In the genomic region with DNA sequence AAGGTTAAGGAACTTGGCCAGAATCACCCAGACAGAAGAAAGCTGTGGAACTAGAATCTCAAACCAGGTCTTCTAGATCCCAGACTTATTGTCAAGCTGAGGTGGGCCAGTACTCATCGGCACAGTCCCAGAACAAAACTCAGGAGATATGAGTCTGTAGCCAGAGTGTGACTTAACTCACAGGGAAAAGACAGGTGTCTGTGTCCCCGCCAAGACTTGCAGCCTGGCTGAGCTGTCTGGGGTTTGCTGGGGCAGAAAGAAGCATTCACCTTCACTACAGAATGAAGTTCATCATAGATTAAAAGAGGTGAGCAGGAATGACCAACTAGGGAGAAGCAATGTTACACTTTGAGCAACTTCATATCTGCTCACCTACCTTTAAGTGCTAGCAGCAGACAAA, we compare ENCODE assay signal across 12 cellular contexts.
"Had no signal": no experiment of that assay in that cellular context is flagged by ENCODE, and none has a peak within 500 bp of the region (broad histone marks: within the 10 kb centered on the region; RNA-seq: fewer than 3 reads in every experiment).

No MANE protein-coding gene starts in this region.

- H3K27me3 Mint-ChIP-seq: activated T-helper 17 cell treated with anti-CD3 and anti-CD28 coated beads, Interleukin-2, amount 50 U/mL, for 72 hours; memory B cell had no signal

- H3K36me3 Mint-ChIP-seq: brain had no signal

- ATAC-seq: activated T-helper 17 cell treated with anti-CD3 and anti-CD28 coated beads, Interleukin-2, amount 50 U/mL, for 72 hours; SK-N-SH treated with all-trans-retinoic acid at 6 μM for 48 hours had no signal

- H3K36me3 ChIP-seq: tibial artery had no signal

- H3K27me3 ChIP-seq: tibial artery had no signal

- FAIRE-seq: small intestine had no signal

- H3K9me3 ChIP-seq: tibial artery had no signal

- H3K4me1 Mint-ChIP-seq: activated T-helper 17 cell treated with anti-CD3 and anti-CD28 coated beads, Interleukin-2, amount 50 U/mL, for 72 hours; brain; endodermal cell; memory B cell had no signal

- H3K4me3 Mint-ChIP-seq: activated T-helper 17 cell treated with anti-CD3 and anti-CD28 coated beads, Interleukin-2, amount 50 U/mL, for 72 hours; brain; endodermal cell; memory B cell; T-helper 1 cell treated with Interleukin-12 subunit alpha and Interleukin-12 subunit beta and Interleukin-4 antibody, amounts not matched to agents 30 μg/mL and 1 μg/mL, for 36 hours had no signal

- H3K4me3 ChIP-seq: tibial artery had no signal

- H3K27ac Mint-ChIP-seq: activated T-helper 17 cell treated with anti-CD3 and anti-CD28 coated beads, Interleukin-2, amount 50 U/mL, for 72 hours; brain; endodermal cell; memory B cell; T-helper 1 cell treated with Interleukin-12 subunit alpha and Interleukin-12 subunit beta and Interleukin-4 antibody, amounts not matched to agents 30 μg/mL and 1 μg/mL, for 36 hours had no signal

- H3K27ac ChIP-seq: tibial artery had no signal

- DNase-seq: activated CD4-positive, alpha-beta T cell treated with anti-CD3 and anti-CD28 coated beads for 48 hours; activated CD8-positive, alpha-beta memory T cell treated with anti-CD3 and anti-CD28 coated beads for 24 hours; activated naive CD4-positive, alpha-beta T cell treated with anti-CD3 and anti-CD28 coated beads, Interleukin-2, amount 50 U/mL, for 16 hours; endodermal cell; left colon; small intestine; tibial artery had no signal
